1 cellular context compared by ENCODE assay signal in the genomic region with DNA sequence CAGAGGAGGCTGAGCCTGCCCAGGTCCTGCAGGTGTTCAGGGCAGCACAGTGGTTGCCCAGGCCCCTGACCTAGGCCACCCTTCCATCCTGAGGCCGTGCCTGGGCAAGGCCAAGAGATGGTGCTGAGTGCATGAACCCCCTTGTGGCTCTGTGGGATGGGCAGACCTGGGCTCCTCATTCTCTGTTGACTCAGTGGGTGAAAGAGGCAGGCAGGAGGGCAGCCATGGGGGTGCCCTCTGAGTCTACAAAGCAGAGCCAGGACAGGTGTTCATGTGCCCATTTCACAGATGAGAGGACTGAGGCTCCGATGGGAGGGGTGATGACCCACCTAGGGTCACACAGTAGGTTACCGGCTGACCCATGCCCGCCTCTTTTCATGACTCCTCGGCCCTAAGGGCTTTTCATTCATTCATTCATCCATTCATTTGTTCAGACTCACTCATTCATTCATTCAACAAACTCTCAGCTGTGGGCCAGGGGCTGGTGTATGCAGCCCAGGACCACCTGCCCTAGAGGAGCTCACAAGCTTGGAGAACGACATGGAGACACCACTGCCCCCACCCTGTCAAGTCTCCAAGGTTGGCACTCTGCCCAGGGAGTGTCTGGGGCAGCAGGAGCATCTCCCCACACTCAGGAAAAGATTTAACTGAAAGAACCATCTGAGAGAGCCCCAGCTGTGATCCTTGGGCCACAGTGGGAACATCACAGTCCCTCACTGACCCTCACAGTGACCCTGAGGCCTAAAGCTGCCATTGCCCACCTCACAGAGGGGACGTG.
TF ChIP-seq lines count a peak whose summit lies in the region.

No MANE protein-coding gene starts in this region.

TF ChIP-seq in K562, 482 proteins besides CTCF, POLR2A, EP300 and RAD21 (continues in another document):
- TF ChIP-seq HOXB6 (CRISPR knock-in tag; IDR thresholded peaks at IDR 0.05; ENCODE audit: borderline replicate concordance) (no peak), CXXC5 (CRISPR knock-in tag; IDR thresholded peaks at IDR 0.05) (no peak), ZNF311 (CRISPR knock-in tag; IDR thresholded peaks at IDR 0.05) (no peak), RCOR1 (IDR thresholded peaks at IDR 0.05; ENCODE audit: borderline replicate concordance in 1 of 2, low read depth in 2 of 2, low read length in 2 of 2) (peak; percentile 89 to 97), U2AF2 (optimal IDR thresholded peaks at IDR 0.05; ENCODE audit: low read depth, low read length) (no peak), TSC22D4 (tag; IDR thresholded peaks at IDR 0.05) (no peak), ILK (tag; IDR thresholded peaks at IDR 0.05; ENCODE audit: borderline replicate concordance, low read depth) (no peak), CHCHD3 (CRISPR knock-in tag; IDR thresholded peaks at IDR 0.05) (peak; percentile 36; the same call in 1 of the 2 replicates), ZNF583 (CRISPR knock-in tag; IDR thresholded peaks at IDR 0.05) (no peak), KDM2B (CRISPR knock-in tag; IDR thresholded peaks at IDR 0.05) (0 out of 2 replicates have a peak, but pooled peaks have one; percentile 59), KAT7 (CRISPR knock-in tag; IDR thresholded peaks at IDR 0.05; ENCODE audit: borderline replicate concordance) (no peak), ZNF696 (CRISPR knock-in tag; conservative IDR thresholded peaks at IDR 0.05) (no peak), DNMT1 (IDR thresholded peaks at IDR 0.05) (no peak), STAT5B (CRISPR knock-in tag; IDR thresholded peaks at IDR 0.05) (no peak), BMI1 (IDR thresholded peaks at IDR 0.05; ENCODE audit: low read length) (no peak), ZNF134 (CRISPR knock-in tag; conservative IDR thresholded peaks at IDR 0.05) (no peak), ZNF239 (CRISPR knock-in tag; IDR thresholded peaks at IDR 0.05) (no peak), ZMIZ1 (IDR thresholded peaks at IDR 0.05; ENCODE audit: low read depth in 2 of 2, low read length in 2 of 2) (0 out of 4 replicates have a peak, but pooled peaks of 1 of the 2 experiments have one; percentile 36), NR2F6 (CRISPR knock-in tag; IDR thresholded peaks at IDR 0.05) (no peak), ETV6 (IDR thresholded peaks at IDR 0.05; ENCODE audit: borderline replicate concordance in 1 of 2, low read depth in 2 of 2, low read length in 1 of 2) (0 out of 4 replicates have a peak, but pooled peaks of 1 of the 2 experiments have one; percentile 33), ETV6 (CRISPR knock-in tag; IDR thresholded peaks at IDR 0.05; ENCODE audit: borderline replicate concordance) (no peak), PCBP1 (IDR thresholded peaks at IDR 0.05; ENCODE audit: low read depth, low read length, poor library complexity, severe bottlenecking) (no peak), SMARCA5 (IDR thresholded peaks at IDR 0.05) (peak; percentile 100), ELF2 (CRISPR knock-in tag; IDR thresholded peaks at IDR 0.05) (no peak), CHD2 (IDR thresholded peaks at IDR 0.05; ENCODE audit: low read depth, low read length) (no peak; the same call in 1 of the 2 replicates), MEF2D (tag; conservative IDR thresholded peaks at IDR 0.05; ENCODE audit: low read depth) (no peak), ZKSCAN8 (CRISPR knock-in tag; IDR thresholded peaks at IDR 0.05) (no peak), HDAC1 (IDR thresholded peaks at IDR 0.05) (peak in 1 of 2 experiments; percentile 63; a peak in 1 of 4 replicates), IFI16 (CRISPR knock-in tag; IDR thresholded peaks at IDR 0.05) (no peak), ZNF263 (CRISPR knock-in tag; IDR thresholded peaks at IDR 0.05; ENCODE audit: borderline replicate concordance) (no peak), PTRF (tag; IDR thresholded peaks at IDR 0.05) (no peak), ASH1L (IDR thresholded peaks at IDR 0.05; ENCODE audit: borderline replicate concordance, low read depth, partially characterized antibody) (no peak), XRCC3 (IDR thresholded peaks at IDR 0.05) (no peak), RBBP5 (IDR thresholded peaks at IDR 0.05; ENCODE audit: borderline replicate concordance, insufficient read depth, low read length, poor library complexity, severe bottlenecking) (no peak), ATF1 (CRISPR knock-in tag; IDR thresholded peaks at IDR 0.05) (no peak), ATF1 (tag; IDR thresholded peaks at IDR 0.05) (peak; percentile 11; the same call in 1 of the 2 replicates), PPARD (CRISPR knock-in tag; IDR thresholded peaks at IDR 0.05) (no peak), CBX1 (IDR thresholded peaks at IDR 0.05; ENCODE audit: low read depth) (no peak), EGR1 (conservative IDR thresholded peaks at IDR 0.05) (no peak), ZNF232 (CRISPR knock-in tag; IDR thresholded peaks at IDR 0.05) (no peak), MCM5 (IDR thresholded peaks at IDR 0.05; ENCODE audit: low read depth) (no peak), BCL6 (CRISPR knock-in tag; IDR thresholded peaks at IDR 0.05) (no peak), ETV1 (tag; conservative IDR thresholded peaks at IDR 0.05; ENCODE audit: low read depth) (no peak), HMBOX1 (IDR thresholded peaks at IDR 0.05) (no peak), RBM22 (IDR thresholded peaks at IDR 0.05; ENCODE audit: low read depth, low read length, poor library complexity, severe bottlenecking) (no peak), UBTF (IDR thresholded peaks at IDR 0.05; ENCODE audit: borderline replicate concordance in 1 of 2, low read depth in 2 of 2, low read length in 2 of 2) (no peak), ZNF280B (CRISPR knock-in tag; IDR thresholded peaks at IDR 0.05) (no peak), SMAD1 (IDR thresholded peaks at IDR 0.05; ENCODE audit: low read depth, low read length, partially characterized antibody) (no peak), ZNF217 (CRISPR knock-in tag; IDR thresholded peaks at IDR 0.05) (no peak), ZNF175 (CRISPR knock-in tag; IDR thresholded peaks at IDR 0.05; ENCODE audit: low read depth) (no peak), NFRKB (IDR thresholded peaks at IDR 0.05; ENCODE audit: low read depth) (no peak), CC2D1A (IDR thresholded peaks at IDR 0.05) (peak; percentile 66)
- TF ChIP-seq, protein P1, sequence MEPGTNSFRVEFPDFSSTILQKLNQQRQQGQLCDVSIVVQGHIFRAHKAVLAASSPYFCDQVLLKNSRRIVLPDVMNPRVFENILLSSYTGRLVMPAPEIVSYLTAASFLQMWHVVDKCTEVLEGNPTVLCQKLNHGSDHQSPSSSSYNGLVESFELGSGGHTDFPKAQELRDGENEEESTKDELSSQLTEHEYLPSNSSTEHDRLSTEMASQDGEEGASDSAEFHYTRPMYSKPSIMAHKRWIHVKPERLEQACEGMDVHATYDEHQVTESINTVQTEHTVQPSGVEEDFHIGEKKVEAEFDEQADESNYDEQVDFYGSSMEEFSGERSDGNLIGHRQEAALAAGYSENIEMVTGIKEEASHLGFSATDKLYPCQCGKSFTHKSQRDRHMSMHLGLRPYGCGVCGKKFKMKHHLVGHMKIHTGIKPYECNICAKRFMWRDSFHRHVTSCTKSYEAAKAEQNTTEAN (CRISPR knock-in tag; IDR thresholded peaks at IDR 0.05), result no peak
- TF ChIP-seq, protein P2, sequence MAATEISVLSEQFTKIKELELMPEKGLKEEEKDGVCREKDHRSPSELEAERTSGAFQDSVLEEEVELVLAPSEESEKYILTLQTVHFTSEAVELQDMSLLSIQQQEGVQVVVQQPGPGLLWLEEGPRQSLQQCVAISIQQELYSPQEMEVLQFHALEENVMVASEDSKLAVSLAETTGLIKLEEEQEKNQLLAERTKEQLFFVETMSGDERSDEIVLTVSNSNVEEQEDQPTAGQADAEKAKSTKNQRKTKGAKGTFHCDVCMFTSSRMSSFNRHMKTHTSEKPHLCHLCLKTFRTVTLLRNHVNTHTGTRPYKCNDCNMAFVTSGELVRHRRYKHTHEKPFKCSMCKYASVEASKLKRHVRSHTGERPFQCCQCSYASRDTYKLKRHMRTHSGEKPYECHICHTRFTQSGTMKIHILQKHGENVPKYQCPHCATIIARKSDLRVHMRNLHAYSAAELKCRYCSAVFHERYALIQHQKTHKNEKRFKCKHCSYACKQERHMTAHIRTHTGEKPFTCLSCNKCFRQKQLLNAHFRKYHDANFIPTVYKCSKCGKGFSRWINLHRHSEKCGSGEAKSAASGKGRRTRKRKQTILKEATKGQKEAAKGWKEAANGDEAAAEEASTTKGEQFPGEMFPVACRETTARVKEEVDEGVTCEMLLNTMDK (IDR thresholded peaks at IDR 0.05; ENCODE audit: borderline replicate concordance, insufficient read depth, low read depth, low read length, poor library complexity, severe bottlenecking), result no peak
- TF ChIP-seq, protein P3, sequence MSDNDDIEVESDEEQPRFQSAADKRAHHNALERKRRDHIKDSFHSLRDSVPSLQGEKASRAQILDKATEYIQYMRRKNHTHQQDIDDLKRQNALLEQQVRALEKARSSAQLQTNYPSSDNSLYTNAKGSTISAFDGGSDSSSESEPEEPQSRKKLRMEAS (CRISPR knock-in tag; IDR thresholded peaks at IDR 0.05), result no peak
- TF ChIP-seq, protein P4, sequence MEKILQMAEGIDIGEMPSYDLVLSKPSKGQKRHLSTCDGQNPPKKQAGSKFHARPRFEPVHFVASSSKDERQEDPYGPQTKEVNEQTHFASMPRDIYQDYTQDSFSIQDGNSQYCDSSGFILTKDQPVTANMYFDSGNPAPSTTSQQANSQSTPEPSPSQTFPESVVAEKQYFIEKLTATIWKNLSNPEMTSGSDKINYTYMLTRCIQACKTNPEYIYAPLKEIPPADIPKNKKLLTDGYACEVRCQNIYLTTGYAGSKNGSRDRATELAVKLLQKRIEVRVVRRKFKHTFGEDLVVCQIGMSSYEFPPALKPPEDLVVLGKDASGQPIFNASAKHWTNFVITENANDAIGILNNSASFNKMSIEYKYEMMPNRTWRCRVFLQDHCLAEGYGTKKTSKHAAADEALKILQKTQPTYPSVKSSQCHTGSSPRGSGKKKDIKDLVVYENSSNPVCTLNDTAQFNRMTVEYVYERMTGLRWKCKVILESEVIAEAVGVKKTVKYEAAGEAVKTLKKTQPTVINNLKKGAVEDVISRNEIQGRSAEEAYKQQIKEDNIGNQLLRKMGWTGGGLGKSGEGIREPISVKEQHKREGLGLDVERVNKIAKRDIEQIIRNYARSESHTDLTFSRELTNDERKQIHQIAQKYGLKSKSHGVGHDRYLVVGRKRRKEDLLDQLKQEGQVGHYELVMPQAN (IDR thresholded peaks at IDR 0.05; ENCODE audit: borderline replicate concordance), result no peak; the same call in 1 of the 2 replicates
